Comparison of ENCODE assay signal across 8 cellular contexts in genomic region chr18:69469444-69469919, GRCh38.
DNase-seq lines count a peak whose midpoint lies in the region; ATAC-seq and TF ChIP-seq lines count a peak whose summit lies in the region.

No MANE protein-coding gene starts in this region.

- H3K27me3 ChIP-seq in CD4-positive, alpha-beta T cell (ENCODE audit: control insufficient read depth, insufficient read depth, low read length), result no peaks in the 10 kb centered on the region
- H3K27me3 ChIP-seq in brain microvascular endothelial cell (replicated peaks), result no peaks in the 10 kb centered on the region

- peak; percentile 19 for TF ChIP-seq CTCF in CD4-positive, alpha-beta T cell (IDR thresholded peaks at IDR 0.05)
- TF ChIP-seq CTCF in RWPE1 (conservative IDR thresholded peaks at IDR 0.05; ENCODE audit: low read depth) (0 out of 2 replicates have a peak, but pooled peaks have one; percentile 26), brain microvascular endothelial cell (IDR thresholded peaks at IDR 0.05; ENCODE audit: low read depth, low read length, missing control alignments) (peak; percentile 39)

- H3K27ac ChIP-seq in CD4-positive, alpha-beta T cell (ENCODE audit: low read depth, low read length), result no peak overlapping the region
- H3K27ac ChIP-seq in RWPE1, result no peak overlapping the region
- no peak overlapping the region for H3K27ac ChIP-seq in brain microvascular endothelial cell

- no peak overlapping the region for H3K4me3 ChIP-seq in brain microvascular endothelial cell (ENCODE audit: low read depth, low read length)

- CTCF ChIA-PET in CD4-positive, alpha-beta T cell (lab: Charles Lee), result no interaction called here
- CTCF ChIA-PET in RWPE1 (lab: Yijun Ruan, JAX), result no interaction called here

- no peaks in the 10 kb centered on the region for H3K36me3 ChIP-seq in brain microvascular endothelial cell (replicated peaks)

- H3K4me1 Mint-ChIP-seq in CD4-positive, alpha-beta T cell (ENCODE audit: low read depth), result no peaks in the 10 kb centered on the region

- H3K9me3 ChIP-seq in CD4-positive, alpha-beta T cell (ENCODE audit: control insufficient read depth, low read length), result no peaks in the 10 kb centered on the region

- no peak overlapping the region for H3K4me3 Mint-ChIP-seq in CD4-positive, alpha-beta T cell

- no peaks in the 10 kb centered on the region for H3K9me3 Mint-ChIP-seq in CD4-positive, alpha-beta T cell

- POLR2A ChIA-PET in CD4-positive, alpha-beta T cell (lab: Charles Lee), result no interaction called here
- POLR2A ChIA-PET in RWPE1 (lab: Yijun Ruan, JAX; ENCODE audit: low non-redundant PET), result no interaction called here

- ATAC-seq in CD4-positive, alpha-beta T cell (ENCODE audit: poor library complexity), result peak; percentile 73
- no peak for ATAC-seq in HG02623 (IDR thresholded peaks at IDR 0.05; ENCODE audit: unreplicated experiment)

- peaks cover 3% of the 10 kb centered on the region for H3K27me3 Mint-ChIP-seq in CD4-positive, alpha-beta T cell

- no peaks in the 10 kb centered on the region for H3K36me3 Mint-ChIP-seq in CD4-positive, alpha-beta T cell (ENCODE audit: low read depth)

- H3K27ac Mint-ChIP-seq in CD4-positive, alpha-beta T cell, result no peak overlapping the region

- in situ Hi-C loops in brain microvascular endothelial cell (cut with HindIII; ENCODE audit: low pct_ligation_motif_present, low sequenced_read_pairs), result no loop called here

- intact Hi-C loops in CD4-positive, alpha-beta T cell (cut with DNase I, micrococcal nuclease), result no loop called here
- intact Hi-C loops in posterior vena cava (cut with DNase I), result no loop called here

- peak in 6 of 10 experiments; percentile 1 to 25 (median 10) for DNase-seq in CD4-positive, alpha-beta T cell
- peak; percentile 65 for DNase-seq in H4 (ENCODE audit: low spot score)
- no peak for DNase-seq in RWPE1 (ENCODE audit: low spot score)
- DNase-seq in brain microvascular endothelial cell, result no peak
- DNase-seq in stimulated activated CD4-positive, alpha-beta T cell treated with anti-CD3 and anti-CD28 coated beads, TNF-alpha, amount 100 ng/mL, for 24 hours (ENCODE audit: low read depth in 3 of 3), result peak in 2 of 3 experiments; percentile 12 to 39
- DNase-seq in posterior vena cava (ENCODE audit: low spot score), result no peak
- DNase-seq in ureter (ENCODE audit: low spot score), result no peak

Comparison
In these comparisons a context has a peak if more than half of its experiments do, and no peak if none do; other contexts are left out.
1. DNase-seq: peak in CD4-positive, alpha-beta T cell (6 of 10), H4 (single experiment) and stimulated activated CD4-positive, alpha-beta T cell treated with anti-CD3 and anti-CD28 coated beads, TNF-alpha, amount 100 ng/mL, for 24 hours (2 of 3); none in RWPE1 (single experiment), brain microvascular endothelial cell (single experiment), posterior vena cava (single experiment) and ureter (single experiment).
2. Peak in every context shown above with its lines, with median percentiles within 50 percentile points of each other: CTCF ChIP-seq.